In genomic region chr17:42512733-42513251, GRCh38 we compare ENCODE assay signal across 1 cellular context.
TF ChIP-seq lines count a peak whose summit lies in the region.

No MANE protein-coding gene starts in this region.

TF ChIP-seq in liver, 16 proteins besides CTCF, POLR2A, EP300 and RAD21 (continued from another document):
- TF ChIP-seq REST (IDR thresholded peaks at IDR 0.05) = peak; percentile 75
